Comparison of ENCODE assay signal across 1 cellular context in genomic region chr6:48068326-48069191, GRCh38.
TF ChIP-seq lines count a peak whose summit lies in the region.

No MANE protein-coding gene starts in this region.

TF ChIP-seq in GM23338, 12 proteins besides CTCF, POLR2A, EP300 and RAD21 (continued from another document):
- TF ChIP-seq, protein P1, sequence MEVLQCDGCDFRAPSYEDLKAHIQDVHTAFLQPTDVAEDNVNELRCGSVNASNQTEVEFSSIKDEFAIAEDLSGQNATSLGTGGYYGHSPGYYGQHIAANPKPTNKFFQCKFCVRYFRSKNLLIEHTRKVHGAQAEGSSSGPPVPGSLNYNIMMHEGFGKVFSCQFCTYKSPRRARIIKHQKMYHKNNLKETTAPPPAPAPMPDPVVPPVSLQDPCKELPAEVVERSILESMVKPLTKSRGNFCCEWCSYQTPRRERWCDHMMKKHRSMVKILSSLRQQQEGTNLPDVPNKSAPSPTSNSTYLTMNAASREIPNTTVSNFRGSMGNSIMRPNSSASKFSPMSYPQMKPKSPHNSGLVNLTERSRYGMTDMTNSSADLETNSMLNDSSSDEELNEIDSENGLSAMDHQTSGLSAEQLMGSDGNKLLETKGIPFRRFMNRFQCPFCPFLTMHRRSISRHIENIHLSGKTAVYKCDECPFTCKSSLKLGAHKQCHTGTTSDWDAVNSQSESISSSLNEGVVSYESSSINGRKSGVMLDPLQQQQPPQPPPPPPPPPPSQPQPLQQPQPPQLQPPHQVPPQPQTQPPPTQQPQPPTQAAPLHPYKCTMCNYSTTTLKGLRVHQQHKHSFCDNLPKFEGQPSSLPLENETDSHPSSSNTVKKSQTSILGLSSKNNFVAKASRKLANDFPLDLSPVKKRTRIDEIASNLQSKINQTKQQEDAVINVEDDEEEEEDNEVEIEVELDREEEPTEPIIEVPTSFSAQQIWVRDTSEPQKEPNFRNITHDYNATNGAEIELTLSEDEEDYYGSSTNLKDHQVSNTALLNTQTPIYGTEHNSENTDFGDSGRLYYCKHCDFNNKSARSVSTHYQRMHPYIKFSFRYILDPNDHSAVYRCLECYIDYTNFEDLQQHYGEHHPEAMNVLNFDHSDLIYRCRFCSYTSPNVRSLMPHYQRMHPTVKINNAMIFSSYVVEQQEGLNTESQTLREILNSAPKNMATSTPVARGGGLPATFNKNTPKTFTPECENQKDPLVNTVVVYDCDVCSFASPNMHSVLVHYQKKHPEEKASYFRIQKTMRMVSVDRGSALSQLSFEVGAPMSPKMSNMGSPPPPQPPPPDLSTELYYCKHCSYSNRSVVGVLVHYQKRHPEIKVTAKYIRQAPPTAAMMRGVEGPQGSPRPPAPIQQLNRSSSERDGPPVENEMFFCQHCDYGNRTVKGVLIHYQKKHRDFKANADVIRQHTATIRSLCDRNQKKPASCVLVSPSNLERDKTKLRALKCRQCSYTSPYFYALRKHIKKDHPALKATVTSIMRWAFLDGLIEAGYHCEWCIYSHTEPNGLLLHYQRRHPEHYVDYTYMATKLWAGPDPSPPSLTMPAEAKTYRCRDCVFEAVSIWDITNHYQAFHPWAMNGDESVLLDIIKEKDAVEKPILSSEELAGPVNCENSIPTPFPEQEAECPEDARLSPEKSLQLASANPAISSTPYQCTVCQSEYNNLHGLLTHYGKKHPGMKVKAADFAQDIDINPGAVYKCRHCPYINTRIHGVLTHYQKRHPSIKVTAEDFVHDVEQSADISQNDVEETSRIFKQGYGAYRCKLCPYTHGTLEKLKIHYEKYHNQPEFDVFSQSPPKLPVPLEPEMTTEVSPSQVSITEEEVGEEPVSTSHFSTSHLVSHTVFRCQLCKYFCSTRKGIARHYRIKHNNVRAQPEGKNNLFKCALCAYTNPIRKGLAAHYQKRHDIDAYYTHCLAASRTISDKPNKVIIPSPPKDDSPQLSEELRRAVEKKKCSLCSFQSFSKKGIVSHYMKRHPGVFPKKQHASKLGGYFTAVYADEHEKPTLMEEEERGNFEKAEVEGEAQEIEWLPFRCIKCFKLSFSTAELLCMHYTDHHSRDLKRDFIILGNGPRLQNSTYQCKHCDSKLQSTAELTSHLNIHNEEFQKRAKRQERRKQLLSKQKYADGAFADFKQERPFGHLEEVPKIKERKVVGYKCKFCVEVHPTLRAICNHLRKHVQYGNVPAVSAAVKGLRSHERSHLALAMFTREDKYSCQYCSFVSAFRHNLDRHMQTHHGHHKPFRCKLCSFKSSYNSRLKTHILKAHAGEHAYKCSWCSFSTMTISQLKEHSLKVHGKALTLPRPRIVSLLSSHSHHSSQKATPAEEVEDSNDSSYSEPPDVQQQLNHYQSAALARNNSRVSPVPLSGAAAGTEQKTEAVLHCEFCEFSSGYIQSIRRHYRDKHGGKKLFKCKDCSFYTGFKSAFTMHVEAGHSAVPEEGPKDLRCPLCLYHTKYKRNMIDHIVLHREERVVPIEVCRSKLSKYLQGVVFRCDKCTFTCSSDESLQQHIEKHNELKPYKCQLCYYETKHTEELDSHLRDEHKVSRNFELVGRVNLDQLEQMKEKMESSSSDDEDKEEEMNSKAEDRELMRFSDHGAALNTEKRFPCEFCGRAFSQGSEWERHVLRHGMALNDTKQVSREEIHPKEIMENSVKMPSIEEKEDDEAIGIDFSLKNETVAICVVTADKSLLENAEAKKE (CRISPR knock-in tag; IDR thresholded peaks at IDR 0.05) = no peak
- no peak for TF ChIP-seq ZNF331 (CRISPR knock-in tag; IDR thresholded peaks at IDR 0.05; ENCODE audit: low read depth)
- no peak for TF ChIP-seq ZNF114 (CRISPR knock-in tag; IDR thresholded peaks at IDR 0.05)
TF ChIP-seq in GM23338: peak in this region for 0.
